In genomic region chr2:54628957-54629356, GRCh38 we compare ENCODE assay signal across 21 cellular contexts.
DNase-seq lines count a peak whose midpoint lies in the region; ATAC-seq and TF ChIP-seq lines count a peak whose summit lies in the region.
"Had no signal": no experiment of that assay in that cellular context is flagged by ENCODE, and none has a peak within 500 bp of the region (broad histone marks: within the 10 kb centered on the region; RNA-seq: fewer than 3 reads in every experiment).

No MANE protein-coding gene starts in this region.

- H3K9me3 ChIP-seq in BLaER1 (no peaks in the 10 kb centered on the region), H9 (ENCODE audit: control insufficient read depth, low read depth, low read length) (no peaks in the 10 kb centered on the region)
- H3K9me3 ChIP-seq: heart right ventricle, left lung, neutrophil, suprapubic skin had no signal

- H2BK5ac ChIP-seq in H9 (ENCODE audit: insufficient read length, low read length): no peak overlapping the region

- H3K36me3 Mint-ChIP-seq in H9 (ENCODE audit: insufficient read depth in 1 of 3, low read depth in 3 of 3) (peaks cover 65 to 98% (median 93%) of the 10 kb centered on the region in 3 experiments), nephron progenitor cell (ENCODE audit: low read depth) (peaks cover 78% of the 10 kb centered on the region)
- H3K36me3 Mint-ChIP-seq in activated naive CD8-positive, alpha-beta T cell treated with anti-CD3 and anti-CD28 coated beads, Interleukin-2, amount 50 U/mL, for 24 hours (ENCODE audit: low read depth): peaks cover 46% of the 10 kb centered on the region

- no peaks in the 10 kb centered on the region; the same call in 1 of the 2 replicates for H3K79me2 ChIP-seq in H9 (ENCODE audit: insufficient read depth, low read length)

- H3K27ac ChIP-seq in BLaER1 (peak overlapping the region; percentile 87; the same call in 1 of the 2 replicates), H9 (ENCODE audit: insufficient read length, low read depth, low read length) (no peak overlapping the region)
- H3K27ac ChIP-seq: neutrophil, suprapubic skin had no signal

- no peak overlapping the region for H3K18ac ChIP-seq in H9 (ENCODE audit: insufficient read length, low read depth, low read length)

- peaks cover 22% of the 10 kb centered on the region; the same call in 1 of the 2 replicates for H4K20me1 ChIP-seq in BLaER1
- peaks cover 2% of the 10 kb centered on the region for H4K20me1 ChIP-seq in H9 (ENCODE audit: control insufficient read depth, insufficient read depth, insufficient read length)

- no peak overlapping the region for H4K5ac ChIP-seq in H9 (ENCODE audit: insufficient read length, low read depth, low read length)

- WGBS in H9 (ENCODE audit: extremely low coverage, insufficient read length, low lambda C conversion rate): no CpG with 5 or more reads among the region's 30 CpGs

- no peak overlapping the region for H2AFZ ChIP-seq in H9 (ENCODE audit: low read length)

- H2BK15ac ChIP-seq in H9 (ENCODE audit: low read depth, low read length): no peak overlapping the region

- H3K4me2 ChIP-seq in BLaER1 (peak overlapping the region; percentile 84), H9 (ENCODE audit: insufficient read depth, insufficient read length, low read length) (no peak overlapping the region)

- no peaks in the 10 kb centered on the region for H3K23me2 ChIP-seq in H9 (ENCODE audit: insufficient read length, low read depth, low read length, poor library complexity, severe bottlenecking)

- H3K9me3 Mint-ChIP-seq in H9 (no peaks in the 10 kb centered on the region), nephron progenitor cell (no peaks in the 10 kb centered on the region)
- H3K9me3 Mint-ChIP-seq in activated naive CD8-positive, alpha-beta T cell treated with anti-CD3 and anti-CD28 coated beads, Interleukin-2, amount 50 U/mL, for 24 hours: no peaks in the 10 kb centered on the region
- H3K9me3 Mint-ChIP-seq: immature natural killer cell had no signal

- H3K4me1 ChIP-seq in BLaER1 (peaks cover 99% of the 10 kb centered on the region), H9 (ENCODE audit: insufficient read depth, low read length) (no peaks in the 10 kb centered on the region)

- H4K91ac ChIP-seq in H9 (ENCODE audit: insufficient read length, low read depth, low read length): no peak overlapping the region

- no peak overlapping the region for H2BK20ac ChIP-seq in H9 (ENCODE audit: low read depth, low read length, poor library complexity, severe bottlenecking)

- ATAC-seq in activated naive CD8-positive, alpha-beta T cell treated with anti-CD3 and anti-CD28 coated beads, Interleukin-2, amount 50 U/mL, for 24 hours: no peak
- ATAC-seq in GM21737 (IDR thresholded peaks at IDR 0.05; ENCODE audit: unreplicated experiment): no peak
- ATAC-seq: left lung, Right ventricle myocardium inferior had no signal

- H3K27me3 ChIP-seq in BLaER1 (no peaks in the 10 kb centered on the region), H9 (ENCODE audit: insufficient read depth, low read length) (no peaks in the 10 kb centered on the region)
- H3K27me3 ChIP-seq: heart right ventricle, left lung, neutrophil, suprapubic skin had no signal

- peak overlapping the region; percentile 10; the same call in 1 of the 2 replicates for H3K4me3 ChIP-seq in BLaER1
- H3K4me3 ChIP-seq: heart right ventricle, left lung, suprapubic skin had no signal

- no peak overlapping the region for H4K8ac ChIP-seq in H9 (replicated peaks; ENCODE audit: insufficient read length, low read depth, low read length)

- no peak overlapping the region for H2AK5ac ChIP-seq in H9 (ENCODE audit: insufficient read length, low read length)

- no peak overlapping the region for H3K23ac ChIP-seq in H9 (ENCODE audit: insufficient read length, low read depth, low read length)

- H3K4me1 Mint-ChIP-seq in H9 (no peaks in the 10 kb centered on the region), nephron progenitor cell (peaks cover 5% of the 10 kb centered on the region)
- peaks cover 15% of the 10 kb centered on the region for H3K4me1 Mint-ChIP-seq in activated naive CD8-positive, alpha-beta T cell treated with anti-CD3 and anti-CD28 coated beads, Interleukin-2, amount 50 U/mL, for 24 hours

- H3K56ac ChIP-seq in H9 (ENCODE audit: insufficient read length, low read depth, low read length): no peak overlapping the region

- H3K79me1 ChIP-seq in H9 (ENCODE audit: insufficient read depth, low read depth, low read length, poor library complexity, severe bottlenecking): no peaks in the 10 kb centered on the region

- peak overlapping the region in 2 of 3 experiments; percentile 69 to 82; a peak in 2 of 7 replicates for H3K27ac Mint-ChIP-seq in H9
- peak overlapping the region; percentile 43 for H3K27ac Mint-ChIP-seq in activated naive CD8-positive, alpha-beta T cell treated with anti-CD3 and anti-CD28 coated beads, Interleukin-2, amount 50 U/mL, for 24 hours
- peak overlapping the region; percentile 90 for H3K27ac Mint-ChIP-seq in nephron progenitor cell

- H3T11ph ChIP-seq in H9 (ENCODE audit: low read length): no peak overlapping the region

- H3K36me3 ChIP-seq in BLaER1: peaks cover 97% of the 10 kb centered on the region

- no peak overlapping the region for H3K4me3 Mint-ChIP-seq in H9
- H3K4me3 Mint-ChIP-seq in activated naive CD8-positive, alpha-beta T cell treated with anti-CD3 and anti-CD28 coated beads, Interleukin-2, amount 50 U/mL, for 24 hours: no peak overlapping the region
- H3K4me3 Mint-ChIP-seq in nephron progenitor cell: no peak overlapping the region
- H3K4me3 Mint-ChIP-seq: CD8-positive, alpha-beta memory T cell; immature natural killer cell had no signal

- H3K9ac ChIP-seq in BLaER1 (0 out of 2 replicates have a peak overlapping the region, but pooled peaks have one; percentile 13), H9 (ENCODE audit: extremely low read depth, insufficient read length, low read length) (no peak overlapping the region)

- H3K4ac ChIP-seq in H9 (ENCODE audit: low read depth, low read length): no peak overlapping the region

- H3K27me3 Mint-ChIP-seq in H9 (ENCODE audit: low read depth): no peaks in the 10 kb centered on the region
- H3K27me3 Mint-ChIP-seq in activated naive CD8-positive, alpha-beta T cell treated with anti-CD3 and anti-CD28 coated beads, Interleukin-2, amount 50 U/mL, for 24 hours: no peaks in the 10 kb centered on the region
- no peaks in the 10 kb centered on the region for H3K27me3 Mint-ChIP-seq in nephron progenitor cell (ENCODE audit: low read depth, poor library complexity)
- H3K27me3 Mint-ChIP-seq: CD8-positive, alpha-beta memory T cell had no signal

- TF ChIP-seq CTCF in H9 (conservative IDR thresholded peaks at IDR 0.05) (no peak), nephron progenitor cell (IDR thresholded peaks at IDR 0.05) (no peak)

- no peak overlapping the region for H2BK12ac ChIP-seq in H9 (ENCODE audit: insufficient read length, low read depth, low read length)

- H3K14ac ChIP-seq in H9 (ENCODE audit: insufficient read depth, low read length): no peak overlapping the region

- H2BK120ac ChIP-seq in H9 (ENCODE audit: low read depth, low read length, poor library complexity, severe bottlenecking): no peak overlapping the region

- DNase-seq in H9 (no peak), nephron progenitor cell (no peak), amygdala (lab: John Stamatoyannopoulos, UW) (no peak), HuH-7.5 (ENCODE audit: low spot score) (no peak)
- no peak for DNase-seq in activated naive CD8-positive, alpha-beta T cell treated with anti-CD3 and anti-CD28 coated beads, Interleukin-2, amount 50 U/mL, for 24 hours
- DNase-seq: activated CD4-positive, alpha-beta T cell treated with anti-CD3 and anti-CD28 coated beads for 4 hours; activated gamma-delta T cell treated with Interleukin-2 at 50 U/mL for 16 hours; CD8-positive, alpha-beta memory T cell; heart right ventricle; immature natural killer cell; left lung; NCI-H146; NCI-H2171; NCI-H69; stimulated activated CD4-positive, alpha-beta T cell treated with anti-CD3 and anti-CD28 coated beads, Interleukin-12 subunit alpha, Interleukin-12 subunit beta, amount 100 ng/mL, for 4 hours; SW 1271 had no signal
